Comparison of ENCODE assay signal across 19 cellular contexts in the genomic region with DNA sequence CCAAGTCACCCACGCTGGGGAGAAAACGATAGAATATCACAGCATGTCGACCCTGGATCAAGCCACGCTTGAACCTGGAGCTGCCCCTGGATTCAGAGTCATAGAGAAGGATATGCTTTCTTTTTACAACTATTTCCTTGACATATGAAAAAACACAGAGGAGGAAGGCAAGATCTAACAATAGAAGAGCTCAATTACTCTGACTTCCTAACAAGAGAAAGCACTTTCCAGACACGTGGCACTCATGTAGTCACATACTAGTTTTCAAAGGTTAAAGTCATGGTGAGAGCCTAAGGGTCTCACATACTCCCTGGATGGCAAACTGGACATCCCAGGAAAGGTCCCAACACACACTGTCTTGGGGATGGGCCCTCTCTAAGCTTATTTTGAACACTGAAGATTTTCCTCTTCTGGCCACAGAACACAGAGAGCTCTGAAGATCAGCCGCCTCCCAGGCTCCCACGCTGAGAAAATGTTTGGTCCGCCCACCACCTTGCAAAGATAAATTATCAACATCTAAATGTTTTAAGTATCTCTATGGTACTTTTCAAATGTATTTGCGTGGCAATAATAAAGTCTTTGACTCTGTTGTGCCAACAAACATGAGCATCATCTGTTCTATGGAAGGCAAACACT. TPM values are rescaled to one million over a fixed set of nuclear protein-coding genes. Genes with fewer than 3 reads are reported as not detected.
A peak's percentile ranks its signal among the peaks of the same experiment; 100 is the strongest.
DNase-seq lines count a peak whose midpoint lies in the region; ATAC-seq, FAIRE-seq and TF ChIP-seq lines count a peak whose summit lies in the region.
"Had no signal": no experiment of that assay in that cellular context is flagged by ENCODE, and none has a peak within 500 bp of the region (broad histone marks: within the 10 kb centered on the region; RNA-seq: fewer than 3 reads in every experiment).

No MANE protein-coding gene starts in this region.

- H3F3A ChIP-seq in SK-N-SH (replicated peaks; ENCODE audit: insufficient read depth) = peaks cover 48% of the 10 kb centered on the region

- no peak overlapping the region for H4K91ac ChIP-seq in H1 (replicated peaks; ENCODE audit: insufficient read length, low read length)

- POLR2A ChIA-PET in SK-N-SH (lab: Yijun Ruan, JAX) (interaction anchor here (1.4 kb wide), 1 partner anchor 31 kb away, joined by 4 read pairs; no protein-coding TSS in a partner anchor), H1 (lab: Charles Lee; ENCODE audit: partially characterized antibody) (interaction anchor here (0.9 to 2.2 kb wide), 5 partner anchors 9 to 141 kb away, joined by 3 to 11 read pairs (median 3); no protein-coding TSS in a partner anchor)

- no peak overlapping the region for H2BK120ac ChIP-seq in H1 (replicated peaks; ENCODE audit: low read depth, low read length)

- H3K36me3 ChIP-seq in SK-N-SH (replicated peaks in 1 of 2; ENCODE audit: control insufficient read depth in 1 of 2, insufficient read depth in 2 of 2, low read length in 1 of 2) (peaks cover 7 to 21% of the 10 kb centered on the region in 2 experiments), H1 (ENCODE audit: control insufficient read depth in 2 of 4, insufficient read depth in 4 of 4, low read length in 3 of 4) (no peaks in the 10 kb centered on the region; a peak in 1 of 8 replicates), osteoblast (ENCODE audit: insufficient read depth, low read length) (peaks cover 6% of the 10 kb centered on the region), upper lobe of left lung (no peaks in the 10 kb centered on the region)

- H2BK5ac ChIP-seq in H1 (ENCODE audit: low read depth, low read length) = 0 out of 2 replicates have a peak overlapping the region, but pooled peaks have one; percentile 44

- WGBS in SK-N-SH (ENCODE audit: low lambda C conversion rate) = 82% methylated on average over 9 of the region's 9 CpGs
- 93% methylated on average over 9 of the region's 9 CpGs; no CpG with 5 or more reads in 1 of the 2 experiments for WGBS in H1 (ENCODE audit: extremely low coverage in 1 of 2, insufficient coverage in 1 of 2, insufficient read length in 1 of 2, insufficient replicate concordance in 2 of 2, low coverage in 1 of 2, low lambda C conversion rate in 2 of 2, missing lambda C conversion rate in 1 of 2), 2 experiments
- WGBS in upper lobe of left lung, 2 donors = 64 to 77% methylated on average over 9 of the region's 9 CpGs

- no peaks in the 10 kb centered on the region; the same call in 1 of the 2 replicates for H3K23me2 ChIP-seq in H1 (ENCODE audit: low read depth, low read length)

- H4K8ac ChIP-seq in H1 (ENCODE audit: extremely low read depth, insufficient read depth, low read length) = no peak overlapping the region

- no peak overlapping the region for H2BK15ac ChIP-seq in H1 (ENCODE audit: low read length)

- no peaks in the 10 kb centered on the region for H3K9me2 ChIP-seq in SK-N-SH

- no peak overlapping the region for H3K18ac ChIP-seq in H1 (ENCODE audit: extremely low read depth, low read length)

- TF ChIP-seq POLR2A in H1 (IDR thresholded peaks at IDR 0.05; ENCODE audit: control extremely low read depth in 1 of 2, low read depth in 2 of 2, low read length in 2 of 2) (no peak), upper lobe of left lung (IDR thresholded peaks at IDR 0.05) (no peak)

- no peak for TF ChIP-seq CTCF in SK-N-SH (IDR thresholded peaks at IDR 0.05)
- no peak for TF ChIP-seq CTCF in H1 (IDR thresholded peaks at IDR 0.05; ENCODE audit: control extremely low read depth in 1 of 3, insufficient read depth in 1 of 3, low read depth in 1 of 3, low read length in 3 of 3)
- no peak for TF ChIP-seq CTCF in osteoblast (IDR thresholded peaks at IDR 0.05; ENCODE audit: extremely low read depth, low read depth, low read length)
- no peak for TF ChIP-seq CTCF in upper lobe of left lung (IDR thresholded peaks at IDR 0.05)
- no peak for TF ChIP-seq CTCF in GM10266 (IDR thresholded peaks at IDR 0.05; ENCODE audit: control insufficient read depth, insufficient read depth, low read depth, missing control alignments)

- H2AFZ ChIP-seq in SK-N-SH (ENCODE audit: low read depth) = no peak overlapping the region
- H2AFZ ChIP-seq in H1 (ENCODE audit: low read length) = no peak overlapping the region
- H2AFZ ChIP-seq in osteoblast (ENCODE audit: low read length) = no peak overlapping the region

- peaks cover 7% of the 10 kb centered on the region; the same call in 1 of the 2 replicates for H3K9me3 ChIP-seq in SK-N-SH
- H3K9me3 ChIP-seq in H1 (ENCODE audit: insufficient read depth in 2 of 2, low read depth in 1 of 2, low read length in 1 of 2) = peaks cover 0 to 9% of the 10 kb centered on the region in 2 experiments; a peak in 2 of 4 replicates
- no peaks in the 10 kb centered on the region for H3K9me3 ChIP-seq in osteoblast (ENCODE audit: low read depth, low read length)
- no peaks in the 10 kb centered on the region for H3K9me3 ChIP-seq in upper lobe of left lung
- H3K9me3 ChIP-seq: SJCRH30 had no signal

- H3K27me3 ChIP-seq in SK-N-SH (ENCODE audit: insufficient read depth) = no peaks in the 10 kb centered on the region
- no peaks in the 10 kb centered on the region for H3K27me3 ChIP-seq in H1 (replicated peaks in 1 of 4; ENCODE audit: control insufficient read depth in 3 of 4, extremely low read depth in 1 of 4, insufficient read depth in 3 of 4, low read length in 3 of 4)
- no peaks in the 10 kb centered on the region for H3K27me3 ChIP-seq in osteoblast (ENCODE audit: insufficient read depth, low read length)
- H3K27me3 ChIP-seq in upper lobe of left lung = peaks cover 0 to 8% (median 4%) of the 10 kb centered on the region in 4 donors
- H3K27me3 ChIP-seq: SJCRH30 had no signal

- TF ChIP-seq RAD21 in SK-N-SH (IDR thresholded peaks at IDR 0.05; ENCODE audit: low read length) = no peak
- no peak for TF ChIP-seq RAD21 in H1 (IDR thresholded peaks at IDR 0.05 in 1 of 2, conservative IDR thresholded peaks at IDR 0.05 in 1 of 2; ENCODE audit: low read depth in 2 of 2, low read length in 2 of 2)

- no peak for FAIRE-seq in H1 (lab: Jason Lieb, UNC)

- ATAC-seq in SK-N-SH treated with all-trans-retinoic acid at 6 μM for 48 hours (no peak), upper lobe of left lung (ENCODE audit: low FRiP score in 2 of 2) (no peak), GM19351 (IDR thresholded peaks at IDR 0.05; ENCODE audit: unreplicated experiment) (no peak)
- ATAC-seq: left colon, natural killer cell had no signal

- H3K4ac ChIP-seq in H1 (replicated peaks; ENCODE audit: insufficient read length, low read depth, low read length) = no peak overlapping the region

- no peak overlapping the region for H4K5ac ChIP-seq in H1 (ENCODE audit: insufficient read length, low read depth, low read length)

- no peak for DNase-seq in SK-N-SH
- no peak for DNase-seq in H1 (ENCODE audit: low read depth in 1 of 2, low spot score in 2 of 2)
- peak; percentile 66 for DNase-seq in osteoblast (ENCODE audit: insufficient read length, low spot score, missing footprints)
- no peak for DNase-seq in upper lobe of left lung
- no peak for DNase-seq in GM10266 (ENCODE audit: extremely low spot score)
- DNase-seq in kidney glomerular epithelial cell (lab: John Stamatoyannopoulos, UW) = no peak
- DNase-seq: activated CD4-positive, alpha-beta T cell treated with anti-CD3 and anti-CD28 coated beads for 48 hours; CD4-positive, alpha-beta memory T cell; GOT3; hippocampal formation; left colon; natural killer cell; NCI-H1092; NCI-H2227 treated with DMSO at 0.1 percent for 48 hours; SJCRH30; stimulated activated CD4-positive, alpha-beta T cell treated with anti-CD3 and anti-CD28 coated beads, Interleukin-2, amount 100 ng/mL, for 48 hours had no signal

- no peak overlapping the region for H3K14ac ChIP-seq in H1 (ENCODE audit: insufficient read length)

- H3K27ac ChIP-seq in SK-N-SH (ENCODE audit: low read depth in 2 of 2, low read length in 1 of 2) (peak overlapping the region; percentile 12 to 51), H1 (ENCODE audit: low read depth, low read length) (no peak overlapping the region), osteoblast (ENCODE audit: low read depth, low read length) (peak overlapping the region; percentile 31), upper lobe of left lung (peak overlapping the region; percentile 30 to 62 (median 44))
- H3K27ac ChIP-seq: 22Rv1 had no signal

- H3K79me2 ChIP-seq in SK-N-SH (ENCODE audit: insufficient read depth) (peaks cover 81% of the 10 kb centered on the region), H1 (ENCODE audit: control insufficient read depth in 1 of 2, insufficient read depth in 2 of 2, low read length in 2 of 2) (peaks cover 9 to 79% of the 10 kb centered on the region in 2 experiments), osteoblast (ENCODE audit: insufficient read depth, low read length) (peaks cover 67% of the 10 kb centered on the region)

- TF ChIP-seq EP300 in SK-N-SH (IDR thresholded peaks at IDR 0.05; ENCODE audit: borderline replicate concordance in 1 of 2, low read depth in 1 of 2, low read length in 1 of 2) = no peak
- no peak for TF ChIP-seq EP300 in H1 (IDR thresholded peaks at IDR 0.05; ENCODE audit: borderline replicate concordance in 1 of 2, low read depth in 2 of 2, low read length in 2 of 2)
- no peak for TF ChIP-seq EP300 in upper lobe of left lung (IDR thresholded peaks at IDR 0.05)

- H3K4me3 ChIP-seq in SK-N-SH (ENCODE audit: low read depth in 2 of 2, low read length in 1 of 2) = no peak overlapping the region
- H3K4me3 ChIP-seq in H1 (ENCODE audit: extremely low read depth in 1 of 4, insufficient read depth in 2 of 4, low read depth in 3 of 4, low read length in 4 of 4) = no peak overlapping the region
- no peak overlapping the region for H3K4me3 ChIP-seq in osteoblast (ENCODE audit: insufficient read depth, low read length)
- H3K4me3 ChIP-seq in upper lobe of left lung = no peak overlapping the region
- H3K4me3 ChIP-seq: SJCRH30 had no signal

- H2BK12ac ChIP-seq in H1 (ENCODE audit: low read depth, low read length) = no peak overlapping the region

- H3K56ac ChIP-seq in H1 (replicated peaks; ENCODE audit: insufficient read length, low read depth, low read length) = no peak overlapping the region

- H3K4me2 ChIP-seq in SK-N-SH = peak overlapping the region; percentile 27; the same call in 1 of the 2 replicates
- no peak overlapping the region for H3K4me2 ChIP-seq in H1 (ENCODE audit: insufficient read depth in 1 of 2, low read depth in 2 of 2, low read length in 2 of 2)
- no peak overlapping the region for H3K4me2 ChIP-seq in osteoblast (ENCODE audit: insufficient read depth, low read length)

- no peak overlapping the region for H2AK5ac ChIP-seq in H1 (ENCODE audit: low read depth, low read length)

- peaks cover 44 to 63% of the 10 kb centered on the region in 2 experiments for H3K4me1 ChIP-seq in SK-N-SH (ENCODE audit: control insufficient read depth in 1 of 2, insufficient read depth in 2 of 2, low read depth in 1 of 2, low read length in 1 of 2)
- H3K4me1 ChIP-seq in H1 (replicated peaks in 1 of 4; ENCODE audit: control insufficient read depth in 3 of 4, insufficient read depth in 4 of 4, low read length in 3 of 4) = peaks cover 0 to 20% (median 4%) of the 10 kb centered on the region in 4 experiments; a peak in 5 of 7 replicates
- peaks cover 37% of the 10 kb centered on the region for H3K4me1 ChIP-seq in osteoblast (ENCODE audit: insufficient read depth, low read length)
- H3K4me1 ChIP-seq in upper lobe of left lung = peaks cover 14 to 40% (median 17%) of the 10 kb centered on the region in 4 donors

- no peak overlapping the region for H2BK20ac ChIP-seq in H1 (ENCODE audit: low read length)

- H3K23ac ChIP-seq in H1 (ENCODE audit: insufficient read length) = no peak overlapping the region

- CTCF ChIA-PET in SK-N-SH (lab: Yijun Ruan, JAX) (interaction anchor here (1.1 to 7.1 kb wide), 7 partner anchors 8 to 147 kb away, joined by 3 to 47 read pairs (median 7); no protein-coding TSS in a partner anchor), H1 (lab: Charles Lee; ENCODE audit: partially characterized antibody) (interaction anchor here (0.7 to 2.1 kb wide), 10 partner anchors 9 to 193 kb away, joined by 3 to 11 read pairs (median 3); no protein-coding TSS in a partner anchor)

- H4K20me1 ChIP-seq in SK-N-SH (ENCODE audit: insufficient read depth) = no peaks in the 10 kb centered on the region
- H4K20me1 ChIP-seq in H1 (replicated peaks in 1 of 2; ENCODE audit: control insufficient read depth in 1 of 2, insufficient read depth in 2 of 2, low read length in 2 of 2) = peaks cover 0 to 11% of the 10 kb centered on the region in 2 experiments
- peaks cover 10% of the 10 kb centered on the region for H4K20me1 ChIP-seq in osteoblast (ENCODE audit: insufficient read depth, low read length)

- peaks cover 9% of the 10 kb centered on the region for H3K79me1 ChIP-seq in H1 (ENCODE audit: low read depth, low read length)

- H3K9ac ChIP-seq in SK-N-SH = no peak overlapping the region
- H3K9ac ChIP-seq in H1 (replicated peaks in 1 of 4; ENCODE audit: extremely low read depth in 1 of 4, low read depth in 3 of 4, low read length in 3 of 4) = no peak overlapping the region

RNA-seq across cellular contexts. Expression of a gene that starts 4.9 kb away (rescaled TPM):
- polyA plus RNA-seq in SK-N-SH (2012; rRNA removed) (76.8 and 146 TPM in 2 replicates), H1 (2011; rRNA removed) (104 and 204 TPM in 2 replicates)
- 105 and 143 TPM in 2 replicates for polyA plus RNA-seq in SK-N-SH (2012; cell fraction: cytosol; rRNA removed)
- polyA plus RNA-seq in SK-N-SH (2012; cell fraction: nucleus; rRNA removed) = 193 and 256 TPM in 2 replicates
- 131 and 141 TPM in 2 replicates for total RNA-seq in H1 (2021; fragmentation: NEBNext Ultra II Directional; extraction: Animal tissue kit (Norgen Biotek cat#: 25700))
- polyA plus RNA-seq in H1 (2011; cell fraction: cytosol; rRNA removed) = 80.0 TPM
- polyA plus RNA-seq in H1 (2011; cell fraction: nucleus; rRNA removed) = 206 TPM
- 74.0 to 91.4 TPM (median 80.3 TPM) in 4 replicates for polyA plus RNA-seq in H1 (2012, experiment 1 of 2)
- polyA plus RNA-seq in H1 (2012, experiment 2 of 2) = 31.1 TPM
- 208 TPM for polyA plus RNA-seq in H1 (2013, experiment 1 of 2)
- polyA plus RNA-seq in H1 (2013, experiment 2 of 2) = 187 TPM
- polyA minus RNA-seq in H1 (2011; rRNA and poly(A)+ RNA removed) = 68.1 and 71.5 TPM in 2 replicates
- polyA minus RNA-seq in H1 (2011; cell fraction: cytosol; rRNA and poly(A)+ RNA removed) = 54.3 TPM
- 58.5 TPM for polyA minus RNA-seq in H1 (2011; cell fraction: nucleus; rRNA and poly(A)+ RNA removed)
- total RNA-seq in osteoblast (307 and 324 TPM in 2 replicates), upper lobe of left lung (10 to 100 TPM; 20.8 to 65.6 (median 38.5) TPM)
- total RNA-seq: CD4-positive, alpha-beta memory T cell had no signal
